In genomic region chr4:8221985-8222384, GRCh38 we compare ENCODE assay signal across 1 cellular context.
TF ChIP-seq lines count a peak whose summit lies in the region.

No MANE protein-coding gene starts in this region.

TF ChIP-seq in GM12878, 131 proteins besides CTCF, POLR2A, EP300 and RAD21:
- TF ChIP-seq ETV6 (conservative IDR thresholded peaks at IDR 0.05 in 1 of 2, IDR thresholded peaks at IDR 0.05 in 1 of 2; ENCODE audit: borderline replicate concordance in 1 of 2, low read depth in 1 of 2) (no peak), ZBED1 (IDR thresholded peaks at IDR 0.05; ENCODE audit: borderline replicate concordance) (no peak), SP1 (IDR thresholded peaks at IDR 0.05; ENCODE audit: low read depth, low read length) (no peak), NR2C1 (IDR thresholded peaks at IDR 0.05) (no peak), RFX5 (IDR thresholded peaks at IDR 0.05; ENCODE audit: low read depth, low read length) (no peak), TBL1XR1 (IDR thresholded peaks at IDR 0.05; ENCODE audit: low read depth, low read length) (no peak), NFXL1 (IDR thresholded peaks at IDR 0.05; ENCODE audit: borderline replicate concordance) (no peak), REST (IDR thresholded peaks at IDR 0.05; ENCODE audit: low read depth, low read length) (no peak), FOXM1 (IDR thresholded peaks at IDR 0.05; ENCODE audit: low read depth, low read length) (no peak), IKZF2 (IDR thresholded peaks at IDR 0.05) (no peak)
